Comparison of ENCODE assay signal across 8 cellular contexts in genomic region chr19:19405919-19406877, GRCh38. TPM values are rescaled to one million over a fixed set of nuclear protein-coding genes. Genes with fewer than 3 reads are reported as not detected.
A peak's percentile ranks its signal among the peaks of the same experiment; 100 is the strongest.
DNase-seq lines count a peak whose midpoint lies in the region; ATAC-seq and TF ChIP-seq lines count a peak whose summit lies in the region.

No MANE protein-coding gene starts in this region.

- in situ Hi-C loops in GM13977 (cut with MboI; ENCODE audit: low pct_unique_long_range_greater_than_20kb, low sequenced_read_pairs, unreplicated experiment): no loop called here

- H3K4me1 ChIP-seq in PC-3 (ENCODE audit: insufficient read depth, low read length) (peaks cover 51% of the 10 kb centered on the region), heart left ventricle (peaks cover 0 to 74% (median 44%) of the 10 kb centered on the region in 12 donors)

- CTCF ChIA-PET in PC-3 (lab: Charles Lee): interaction anchor here (1.0 to 1.1 kb wide), 3 partner anchors 21 to 42 kb away, joined by 3 to 4 read pairs (median 4); no protein-coding TSS in a partner anchor

- BruUV-seq in PC-3 (replicated peaks; lab: Mats Ljungman, UMichigan): no TSS peak

- no peaks in the 10 kb centered on the region for H3K9me3 ChIP-seq in PC-3 (ENCODE audit: low read length)
- H3K9me3 ChIP-seq in heart left ventricle: no peaks in the 10 kb centered on the region

- H3K4me2 ChIP-seq in PC-3 (ENCODE audit: low read length): peak overlapping the region; percentile 98

- WGBS in heart left ventricle, 4 donors: 1% methylated on average over 20 to 96 of the region's 96 CpGs

- peak; percentile 17 for ATAC-seq in HG02973 (IDR thresholded peaks at IDR 0.05; ENCODE audit: unreplicated experiment)
- peak; percentile 6 for ATAC-seq in PC-3
- ATAC-seq in heart left ventricle: peak in 3 of 4 donors; percentile 2 to 34 (median 29)
- ATAC-seq in GM18520 (IDR thresholded peaks at IDR 0.05; ENCODE audit: unreplicated experiment): no peak

- H3K4me3 ChIP-seq in PC-3 (ENCODE audit: low read length): peak overlapping the region; percentile 85
- peak overlapping the region; percentile 66 to 100 (median 94) for H3K4me3 ChIP-seq in heart left ventricle

- H3K36me3 ChIP-seq in PC-3 (ENCODE audit: low read depth, low read length) (no peaks in the 10 kb centered on the region), heart left ventricle (no peaks in the 10 kb centered on the region)

- H3F3A ChIP-seq in PC-3 (ENCODE audit: low read length, unreplicated experiment): peaks cover 5% of the 10 kb centered on the region

- peak overlapping the region; percentile 54 for H3K27ac ChIP-seq in PC-3 (ENCODE audit: low read length)
- peak overlapping the region; percentile 62 to 95 (median 88) for H3K27ac ChIP-seq in heart left ventricle

- POLR2A ChIA-PET in PC-3 (lab: Charles Lee; ENCODE audit: unreplicated experiment): no interaction called here

- H3K9ac ChIP-seq in PC-3 (ENCODE audit: low read length): peak overlapping the region; percentile 88

- peak; percentile 45 for DNase-seq in GM13977 (ENCODE audit: low spot score)
- peak; percentile 54 for DNase-seq in PC-3
- peak; percentile 28 for DNase-seq in activated gamma-delta T cell treated with anti-CD3 and anti-CD28 coated beads, Interleukin-2, amount 50 U/mL, for 16 hours (ENCODE audit: low read depth)
- DNase-seq in heart left ventricle: peak; percentile 56 to 75 (median 64)
- peak; percentile 87 for DNase-seq in posterior vena cava (ENCODE audit: low spot score)
- no peak for DNase-seq in NCI-H1436 treated with DMSO at 0.1 percent for 48 hours (lab: John Stamatoyannopoulos, UW)

- no peak for TF ChIP-seq CTCF in GM13977 (IDR thresholded peaks at IDR 0.05; ENCODE audit: extremely low read depth, insufficient read depth, missing control alignments)
- no peak for TF ChIP-seq CTCF in PC-3 (conservative IDR thresholded peaks at IDR 0.05; ENCODE audit: low read depth, low read length)
- no peak for TF ChIP-seq CTCF in heart left ventricle (IDR thresholded peaks at IDR 0.05)

- H3K79me2 ChIP-seq in PC-3 (ENCODE audit: low read length): peaks cover 84% of the 10 kb centered on the region

- H3K27me3 ChIP-seq in PC-3 (ENCODE audit: low read length): no peaks in the 10 kb centered on the region
- H3K27me3 ChIP-seq in heart left ventricle: no peaks in the 10 kb centered on the region

- peaks cover 46% of the 10 kb centered on the region for H4K20me1 ChIP-seq in PC-3 (ENCODE audit: low read length)

- intact Hi-C loops in PC-3 (cut with micrococcal nuclease): loop anchor here (1.0 to 2.0 kb wide), 2 partner anchors 21 to 83 kb away; no protein-coding TSS in a partner anchor
- intact Hi-C loops in heart left ventricle (cut with DNase I): loop anchor here in 7 of 10 donors (1.0 to 10.0 kb wide), 11 partner anchors 21 to 86 kb away; no protein-coding TSS in a partner anchor
- intact Hi-C loops in posterior vena cava (cut with DNase I): no loop called here

- peak overlapping the region; percentile 49; the same call in 1 of the 2 replicates for H2AFZ ChIP-seq in PC-3 (ENCODE audit: low read length)

- H3K9me2 ChIP-seq in PC-3 (replicated peaks; ENCODE audit: low read length): no peaks in the 10 kb centered on the region

- TF ChIP-seq POLR2A in heart left ventricle (IDR thresholded peaks at IDR 0.05): peak in 1 of 2 donors; percentile 11

RNA-seq across cellular contexts. Expression of gene GATAD2A, which starts 0.7 kb away (rescaled TPM):
- total RNA-seq in PC-3 (2014; rRNA removed): 104 and 143 TPM in 2 replicates
- 10 to 100 TPM; 18.1 to 49.5 (median 35.5) TPM for total RNA-seq in heart left ventricle
- polyA plus RNA-seq in heart left ventricle: 10 to 100 TPM in 1 of 2 donors, 1 to 10 TPM in 1; 7.5 to 27.0 TPM
- total RNA-seq in posterior vena cava: 10 to 100 TPM; 54.3 to 70.9 TPM

Comparison
In these comparisons a context has a peak if more than half of its experiments do, and no peak if none do; other contexts are left out.
1. intact Hi-C loops: an anchor here in PC-3 (1.0 to 2.0 kb wide) and heart left ventricle (1.0 to 10.0 kb wide); none called in posterior vena cava.